Comparison of ENCODE assay signal across 29 cellular contexts in genomic region chr1:116367256-116367949, GRCh38.
"Had no signal": no experiment of that assay in that cellular context is flagged by ENCODE, and none has a peak within 500 bp of the region (broad histone marks: within the 10 kb centered on the region; RNA-seq: fewer than 3 reads in every experiment).

No MANE protein-coding gene starts in this region.

- H3K4me3 Mint-ChIP-seq: activated T-helper 1 cell treated with anti-CD3 and anti-CD28 coated beads, Interleukin-12 subunit alpha, Interleukin-12 subunit beta, Interleukin-2, Interleukin-4 antibody, amounts not matched to agents 30 ng/mL and 10 ng/mL and 1 ng/mL, durations not matched to agents 14 hours and 24 hours and 36 hours; central memory CD8-positive, alpha-beta T cell; dendritic cell treated with granulocyte-macrophage colony-stimulating factor and Interleukin-4, amounts not matched to agents 40 ng/mL and 50 ng/mL, for 4 days; endodermal cell; naive thymus-derived CD8-positive, alpha-beta T cell; neural crest cell; T-cell; T-helper 2 cell treated with Interferon-gamma antibody and Interleukin-4, amounts not matched to agents 5 μg/mL and 100 μg/mL, for 36 hours had no signal

- H3K4me3 ChIP-seq: testis, transverse colon had no signal

- H3K36me3 ChIP-seq: transverse colon had no signal

- ATAC-seq: activated naive CD4-positive, alpha-beta T cell treated with anti-CD3 and anti-CD28 coated beads, Interleukin-2, amount 50 U/mL, for 72 hours; esophagus mucosa; naive thymus-derived CD8-positive, alpha-beta T cell; right cardiac atrium; stimulated activated naive CD8-positive, alpha-beta T cell treated with anti-CD3 and anti-CD28 coated beads, Interleukin-15, Interleukin-2, amounts not matched to agents 100 U/mL and 50 U/mL, for 24 hours; T-cell had no signal

- H3K27ac Mint-ChIP-seq: activated naive CD4-positive, alpha-beta T cell treated with anti-CD3 and anti-CD28 coated beads, Interleukin-2, amount 50 U/mL, for 72 hours; activated T-helper 1 cell treated with anti-CD3 and anti-CD28 coated beads, Interleukin-12 subunit alpha, Interleukin-12 subunit beta, Interleukin-2, Interleukin-4 antibody, amounts not matched to agents 30 ng/mL and 10 ng/mL and 1 ng/mL, durations not matched to agents 14 hours and 24 hours and 36 hours; dendritic cell treated with granulocyte-macrophage colony-stimulating factor and Interleukin-4, amounts not matched to agents 40 ng/mL and 50 ng/mL, for 4 days; endodermal cell; T-helper 2 cell treated with Interferon-gamma antibody and Interleukin-4, amounts not matched to agents 5 μg/mL and 100 μg/mL, for 36 hours had no signal

- H3K4me1 Mint-ChIP-seq: endodermal cell, neural crest cell had no signal

- DNase-seq: activated CD4-positive, alpha-beta T cell treated with anti-CD3 and anti-CD28 coated beads for 48 hours; activated CD4-positive, alpha-beta T cell treated with anti-CD3 and anti-CD28 coated beads, Interleukin-2, amount 50 U/mL, for 48 hours; activated CD8-positive, alpha-beta memory T cell treated with anti-CD3 and anti-CD28 coated beads, Interleukin-2, amount 50 U/mL, for 4 hours; activated gamma-delta T cell treated with Interleukin-2 at 50 U/mL for 16 hours; activated T-cell treated with anti-CD3 and anti-CD28 coated beads, Interleukin-2, amount 50 U/mL, for 1 hour; endodermal cell; foreskin fibroblast; head of caudate nucleus; hippocampal formation; kidney; midbrain; naive thymus-derived CD8-positive, alpha-beta T cell; occipital lobe; right cardiac atrium; stimulated activated CD4-positive, alpha-beta T cell treated with anti-CD3 and anti-CD28 coated beads, Interleukin-12 subunit alpha, Interleukin-12 subunit beta, amount 100 ng/mL, for 4 hours; stimulated activated CD4-positive, alpha-beta T cell treated with anti-CD3 and anti-CD28 coated beads, Interleukin-4, amount 100 ng/mL, for 1 hour; stimulated activated naive CD8-positive, alpha-beta T cell treated with anti-CD3 and anti-CD28 coated beads, Interleukin-15, Interleukin-2, amounts not matched to agents 100 U/mL and 50 U/mL, for 24 hours; T-cell; testis; transverse colon had no signal

- H3K9me3 ChIP-seq: testis, transverse colon had no signal

- H3K9me3 Mint-ChIP-seq: activated T-helper 1 cell treated with anti-CD3 and anti-CD28 coated beads, Interleukin-12 subunit alpha, Interleukin-12 subunit beta, Interleukin-2, Interleukin-4 antibody, amounts not matched to agents 30 ng/mL and 10 ng/mL and 1 ng/mL, durations not matched to agents 14 hours and 24 hours and 36 hours; central memory CD8-positive, alpha-beta T cell; dendritic cell treated with granulocyte-macrophage colony-stimulating factor and Interleukin-4, amounts not matched to agents 40 ng/mL and 50 ng/mL, for 4 days; naive thymus-derived CD8-positive, alpha-beta T cell; neural crest cell; T-cell; T-helper 2 cell treated with Interferon-gamma antibody and Interleukin-4, amounts not matched to agents 5 μg/mL and 100 μg/mL, for 36 hours had no signal

- H3K27me3 ChIP-seq: testis, transverse colon had no signal

- H3K27me3 Mint-ChIP-seq: central memory CD8-positive, alpha-beta T cell; naive thymus-derived CD8-positive, alpha-beta T cell had no signal

- H3K9ac ChIP-seq: parathyroid adenoma had no signal

- H3K27ac ChIP-seq: parathyroid adenoma, testis, transverse colon, VCaP had no signal

- H3K79me2 ChIP-seq: parathyroid adenoma had no signal

- H3K36me3 Mint-ChIP-seq: activated naive CD4-positive, alpha-beta T cell treated with anti-CD3 and anti-CD28 coated beads, Interleukin-2, amount 50 U/mL, for 72 hours; naive thymus-derived CD8-positive, alpha-beta T cell; T-cell had no signal

- H2AFZ ChIP-seq: parathyroid adenoma had no signal
